In genomic region chr1:219907772-219908070, GRCh38 we compare ENCODE assay signal across 1 cellular context.
A peak's percentile ranks its signal among the peaks of the same experiment; 100 is the strongest.
TF ChIP-seq lines count a peak whose summit lies in the region.

No MANE protein-coding gene starts in this region.

TF ChIP-seq in K562, 482 proteins besides CTCF, POLR2A, EP300 and RAD21 (continued from another document and continues in another):
- TF ChIP-seq CHD7 (IDR thresholded peaks at IDR 0.05; ENCODE audit: low read depth, low read length) (no peak), NFATC3 (IDR thresholded peaks at IDR 0.05) (no peak), DPF2 (IDR thresholded peaks at IDR 0.05) (no peak; the same call in 1 of the 2 replicates), PHB (CRISPR knock-in tag; IDR thresholded peaks at IDR 0.05) (no peak), AFF1 (IDR thresholded peaks at IDR 0.05; ENCODE audit: low read depth in 1 of 2, partially characterized antibody in 2 of 2) (peak in 1 of 2 experiments; percentile 13), ZNF232 (CRISPR knock-in tag; IDR thresholded peaks at IDR 0.05) (no peak), ZBTB11 (CRISPR knock-in tag; IDR thresholded peaks at IDR 0.05) (no peak), KDM2B (CRISPR knock-in tag; IDR thresholded peaks at IDR 0.05) (no peak), MCM2 (IDR thresholded peaks at IDR 0.05; ENCODE audit: low read depth) (no peak), RHOXF2B (CRISPR knock-in tag; conservative IDR thresholded peaks at IDR 0.05) (no peak), PATZ1 (CRISPR knock-in tag; IDR thresholded peaks at IDR 0.05; ENCODE audit: borderline replicate concordance) (no peak), MAFK (IDR thresholded peaks at IDR 0.05; ENCODE audit: low read length) (peak; percentile 50; the same call in 1 of the 2 replicates), USF1 (CRISPR knock-in tag; IDR thresholded peaks at IDR 0.05) (no peak), SNAPC5 (CRISPR knock-in tag; IDR thresholded peaks at IDR 0.05) (no peak), E2F5 (CRISPR knock-in tag; IDR thresholded peaks at IDR 0.05) (no peak), SETDB1 (IDR thresholded peaks at IDR 0.05; ENCODE audit: low read length) (no peak), TBP (optimal IDR thresholded peaks at IDR 0.05; ENCODE audit: low read depth, low read length) (peak; percentile 18), SAFB (IDR thresholded peaks at IDR 0.05; ENCODE audit: borderline replicate concordance, low read depth, low read length) (no peak), RFX7 (CRISPR knock-in tag; IDR thresholded peaks at IDR 0.05) (no peak), CGGBP1 (CRISPR knock-in tag; IDR thresholded peaks at IDR 0.05) (no peak), ZNF347 (CRISPR knock-in tag; IDR thresholded peaks at IDR 0.05; ENCODE audit: low read depth) (no peak), HINFP (tag; conservative IDR thresholded peaks at IDR 0.05; ENCODE audit: low read depth) (no peak), CREB3 (tag; conservative IDR thresholded peaks at IDR 0.05; ENCODE audit: low read depth) (no peak)
